ENCODE assay signal across 9 cellular contexts in genomic region chr1:9439074-9439761, GRCh38.
DNase-seq lines count a peak whose midpoint lies in the region; ATAC-seq and TF ChIP-seq lines count a peak whose summit lies in the region.
"Had no signal": no experiment of that assay in that cellular context is flagged by ENCODE, and none has a peak within 500 bp of the region (broad histone marks: within the 10 kb centered on the region; RNA-seq: fewer than 3 reads in every experiment).

No MANE protein-coding gene starts in this region.

- no peak overlapping the region for H3K14ac ChIP-seq in neuronal stem cell (ENCODE audit: low read length)

- no peaks in the 10 kb centered on the region for H3K79me1 ChIP-seq in neuronal stem cell (ENCODE audit: low read depth, low read length)

- intact Hi-C loops in heart left ventricle (cut with DNase I) (no loop called here), left ventricle myocardium superior (cut with micrococcal nuclease) (no loop called here)

- no peak overlapping the region for H3K23ac ChIP-seq in neuronal stem cell (ENCODE audit: low read depth, low read length, poor library complexity)

- H3K4me2 ChIP-seq in neuronal stem cell (ENCODE audit: insufficient read depth, low read length, poor library complexity, severe bottlenecking) = no peak overlapping the region

- no peak overlapping the region for H4K91ac ChIP-seq in neuronal stem cell (ENCODE audit: low read depth, low read length, poor library complexity)

- 73 to 81% (median 74%) methylated on average over 9 of the region's 9 CpGs for WGBS in heart left ventricle, 4 donors
- no CpG with 5 or more reads among the region's 9 CpGs for WGBS in neuronal stem cell (ENCODE audit: extremely low coverage in 2 of 2, insufficient read length in 2 of 2, insufficient replicate concordance in 1 of 2), 2 donors

- TF ChIP-seq CTCF in heart left ventricle (IDR thresholded peaks at IDR 0.05) = no peak

- H2AK5ac ChIP-seq in neuronal stem cell (ENCODE audit: low read depth, low read length) = no peak overlapping the region

- H3K36me3 ChIP-seq in heart left ventricle (no peaks in the 10 kb centered on the region), neuronal stem cell (replicated peaks in 1 of 2; ENCODE audit: control insufficient read depth in 2 of 2, insufficient read depth in 2 of 2, low read length in 2 of 2) (no peaks in the 10 kb centered on the region), SJCRH30 (no peaks in the 10 kb centered on the region)

- H3K9ac ChIP-seq in neuronal stem cell (ENCODE audit: low read depth, low read length, poor library complexity) = no peak overlapping the region

- H3K4me1 ChIP-seq in heart left ventricle (peaks cover 0 to 78% (median 43%) of the 10 kb centered on the region in 12 donors), neuronal stem cell (ENCODE audit: control insufficient read depth in 2 of 2, insufficient read depth in 1 of 2, low read depth in 1 of 2, low read length in 2 of 2) (peaks cover 3 to 7% of the 10 kb centered on the region in 2 donors), SJCRH30 (peaks cover 6% of the 10 kb centered on the region; the same call in 1 of the 2 replicates)

- H2BK12ac ChIP-seq in neuronal stem cell (ENCODE audit: low read length) = no peak overlapping the region

- H2AFZ ChIP-seq in neuronal stem cell (ENCODE audit: low read length) = no peak overlapping the region

- no peak overlapping the region for H3K4ac ChIP-seq in neuronal stem cell (ENCODE audit: low read length)

- H3K4me3 ChIP-seq in heart left ventricle (no peak overlapping the region), neuronal stem cell (ENCODE audit: low read length in 2 of 2) (no peak overlapping the region), SJCRH30 (no peak overlapping the region)

- no peak overlapping the region for H4K8ac ChIP-seq in neuronal stem cell (ENCODE audit: low read depth, low read length)

- TF ChIP-seq POLR2A in heart left ventricle (IDR thresholded peaks at IDR 0.05) = no peak

- H3K9me3 ChIP-seq in heart left ventricle (no peaks in the 10 kb centered on the region), neuronal stem cell (replicated peaks in 1 of 2; ENCODE audit: control insufficient read depth in 2 of 2, insufficient read depth in 1 of 2, low read depth in 1 of 2, low read length in 2 of 2) (no peaks in the 10 kb centered on the region), SJCRH30 (replicated peaks) (no peaks in the 10 kb centered on the region)

- no peak for DNase-seq in heart left ventricle
- no peak for DNase-seq in left ventricle myocardium superior
- DNase-seq in epithelial cell of prostate (ENCODE audit: low read depth, low spot score) = no peak
- DNase-seq in neuronal stem cell (ENCODE audit: low spot score) = no peak
- DNase-seq in HT-29 (ENCODE audit: low spot score) = no peak
- no peak for DNase-seq in SJCRH30
- DNase-seq: activated CD4-positive, alpha-beta T cell treated with anti-CD3 and anti-CD28 coated beads for 36 hours had no signal

- H2BK120ac ChIP-seq in neuronal stem cell (ENCODE audit: low read depth, low read length) = no peak overlapping the region

- no peak for ATAC-seq in heart left ventricle
- ATAC-seq in left ventricle myocardium superior = no peak
- ATAC-seq in HG03108 (IDR thresholded peaks at IDR 0.05; ENCODE audit: unreplicated experiment) = no peak
- ATAC-seq in HG03045 (IDR thresholded peaks at IDR 0.05; ENCODE audit: unreplicated experiment) = no peak
- ATAC-seq: activated CD4-positive, alpha-beta T cell treated with anti-CD3 and anti-CD28 coated beads for 36 hours had no signal

- no peaks in the 10 kb centered on the region for H3K27me3 ChIP-seq in heart left ventricle
- peaks cover 0 to 35% (median 0%) of the 10 kb centered on the region in 3 experiments for H3K27me3 ChIP-seq in neuronal stem cell (ENCODE audit: control insufficient read depth in 3 of 3, insufficient read depth in 3 of 3, low read depth in 1 of 3, low read length in 3 of 3)
- H3K27me3 ChIP-seq in SJCRH30 = peaks cover 13% of the 10 kb centered on the region; the same call in 1 of the 2 replicates

- H3K18ac ChIP-seq in neuronal stem cell (ENCODE audit: low read length) = peak overlapping the region; percentile 29

- no peak overlapping the region for H2BK15ac ChIP-seq in neuronal stem cell (ENCODE audit: low read length)

- H3K27ac ChIP-seq in heart left ventricle (peak overlapping the region in 11 of 12 donors; percentile 37 to 86 (median 59)), epithelial cell of prostate (peak overlapping the region; percentile 64), neuronal stem cell (replicated peaks; ENCODE audit: low read length) (no peak overlapping the region), SJCRH30 (no peak overlapping the region)

- no peak overlapping the region for H2BK5ac ChIP-seq in neuronal stem cell (ENCODE audit: low read length)

Comparison
In these comparisons a context has a peak if more than half of its experiments do, and no peak if none do; other contexts are left out.
1. H3K27ac ChIP-seq: peak in heart left ventricle (11 of 12) and epithelial cell of prostate (single experiment); none in neuronal stem cell (single experiment) and SJCRH30 (single experiment).